1 cellular context compared by ENCODE assay signal in genomic region chr1:116679091-116679827, GRCh38.
TF ChIP-seq lines count a peak whose summit lies in the region.

No MANE protein-coding gene starts in this region.

TF ChIP-seq in GM12878, 131 proteins besides CTCF, POLR2A, EP300 and RAD21 (continued from another document):
- peak; percentile 12; the same call in 1 of the 2 replicates for TF ChIP-seq MTA2 (IDR thresholded peaks at IDR 0.05; ENCODE audit: low read depth)
- peak; percentile 24; the same call in 1 of the 2 replicates for TF ChIP-seq ZNF384 (IDR thresholded peaks at IDR 0.05; ENCODE audit: borderline replicate concordance, low read depth, low read length)
